ENCODE assay signal across 11 cellular contexts in the genomic region with DNA sequence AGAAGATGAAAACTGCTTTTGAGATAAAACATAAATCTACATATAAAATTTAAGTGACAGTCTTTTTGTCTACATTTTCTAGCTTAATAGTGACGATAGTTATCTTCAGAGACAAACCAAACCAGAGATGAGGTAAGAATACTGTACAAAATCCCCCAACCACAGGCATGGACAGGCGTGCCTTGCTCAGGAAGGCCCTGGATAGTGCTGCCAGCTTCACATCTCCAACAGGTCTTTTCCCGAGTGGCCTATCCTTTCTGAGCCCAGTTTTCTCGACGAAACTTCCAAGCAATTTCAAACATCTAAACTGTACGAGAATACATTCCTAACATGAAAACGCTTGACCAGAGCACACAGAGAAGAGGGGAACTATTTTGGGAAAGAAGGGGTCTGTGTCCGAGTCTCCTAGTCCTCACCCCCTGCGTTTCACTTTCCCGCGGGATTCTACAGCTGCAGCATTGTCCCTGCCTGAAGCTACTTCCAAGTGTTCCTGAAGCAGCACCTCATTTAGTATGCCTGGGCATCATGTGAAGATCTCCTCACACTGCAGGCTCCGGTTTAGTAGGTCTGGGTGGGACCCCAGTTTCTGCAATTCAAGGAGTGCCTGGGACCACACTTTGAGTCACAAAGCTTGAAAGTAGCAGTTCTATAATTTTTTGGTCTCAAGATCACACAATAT. TPM values are rescaled to one million over a fixed set of nuclear protein-coding genes. Genes with fewer than 3 reads are reported as not detected.
DNase-seq lines count a peak whose midpoint lies in the region; ATAC-seq, FAIRE-seq and TF ChIP-seq lines count a peak whose summit lies in the region.
"Had no signal": no experiment of that assay in that cellular context is flagged by ENCODE, and none has a peak within 500 bp of the region (broad histone marks: within the 10 kb centered on the region; RNA-seq: fewer than 3 reads in every experiment).

No MANE protein-coding gene starts in this region.

- peaks cover 9 to 29% (median 11%) of the 10 kb centered on the region in 3 donors for H3K36me3 Mint-ChIP-seq in immature natural killer cell

- 0 out of 2 replicates have a peak, but pooled peaks cover 8% of the 10 kb centered on the region for H3K36me3 ChIP-seq in GM23248 (ENCODE audit: low read depth)
- peaks cover 5 to 13% of the 10 kb centered on the region in 2 experiments for H3K36me3 ChIP-seq in GM12878 (ENCODE audit: control insufficient read depth in 2 of 2, insufficient read depth in 2 of 2, low read length in 1 of 2)
- peaks cover 0 to 60% (median 11%) of the 10 kb centered on the region in 6 donors for H3K36me3 ChIP-seq in spleen

- RAD21 ChIA-PET in GM12878 (lab: Charles Lee; ENCODE audit: unreplicated experiment), result interaction anchor here (0.6 to 7.3 kb wide), 7 partner anchors 13 to 99 kb away, joined by 3 to 71 read pairs (median 4); partner anchors contain the start of gene LRRC37A3

- SMC1A ChIA-PET in GM12878 (lab: Charles Lee; ENCODE audit: uncharacterized antibody, unreplicated experiment), result interaction anchor here (1.1 to 8.9 kb wide), 8 partner anchors 10 to 31 kb away, joined by 3 to 84 read pairs (median 4); no protein-coding TSS in a partner anchor

- H3K4me3 ChIP-seq in GM23248 (peak overlapping the region; percentile 61; the same call in 1 of the 2 replicates), GM12878 (no peak overlapping the region), spleen (no peak overlapping the region)
- H3K4me3 ChIP-seq: lung had no signal

- no peaks in the 10 kb centered on the region for H3K9me3 Mint-ChIP-seq in immature natural killer cell

- H3K9me3 ChIP-seq in GM23248 (ENCODE audit: low read depth) (no peaks in the 10 kb centered on the region), GM12878 (replicated peaks; ENCODE audit: control insufficient read depth, insufficient read depth, low read length) (no peaks in the 10 kb centered on the region), spleen (no peaks in the 10 kb centered on the region)

- ATAC-seq in GM12878 (no peak), GM21576 (IDR thresholded peaks at IDR 0.05; ENCODE audit: unreplicated experiment) (no peak), HG03457 (IDR thresholded peaks at IDR 0.05; ENCODE audit: unreplicated experiment) (no peak)

- TF ChIP-seq RAD21 in GM12878 (IDR thresholded peaks at IDR 0.05; ENCODE audit: insufficient read depth, low read depth, low read length), result no peak

- peak; percentile 20 for DNase-seq in GM23248
- DNase-seq in GM12878 (ENCODE audit: low read depth, low spot score), result no peak
- no peak for DNase-seq in immature natural killer cell
- DNase-seq in spleen, result no peak
- no peak for DNase-seq in NCI-H187 treated with DMSO at 0.1 percent for 48 hours (lab: John Stamatoyannopoulos, UW)
- no peak for DNase-seq in substantia nigra (lab: John Stamatoyannopoulos, UW)
- DNase-seq: amniotic stem cell, SIG-M5 had no signal

- H2AFZ ChIP-seq in GM23248 (no peak overlapping the region), GM12878 (ENCODE audit: control insufficient read depth, low read depth, low read length) (no peak overlapping the region)

- peak overlapping the region; percentile 17 to 83 (median 78) for H3K27ac Mint-ChIP-seq in immature natural killer cell

- TF ChIP-seq CTCF in GM12878 (IDR thresholded peaks at IDR 0.05 in 2 of 3, conservative IDR thresholded peaks at IDR 0.05 in 1 of 3; ENCODE audit: control insufficient read depth in 2 of 3, extremely low read depth in 1 of 3, insufficient read depth in 1 of 3, low read depth in 3 of 3, low read length in 3 of 3), result no peak
- no peak for TF ChIP-seq CTCF in spleen (IDR thresholded peaks at IDR 0.05 in 8 of 11, conservative IDR thresholded peaks at IDR 0.05 in 3 of 11)

- in situ Hi-C loops in GM23248 (cut with MboI), result no loop called here
- in situ Hi-C loops in GM12878 (cut with MboI), result no loop called here

- H3K4me3 Mint-ChIP-seq in immature natural killer cell, result no peak overlapping the region

- no peak for FAIRE-seq in GM12878 (lab: Jason Lieb, UNC)

- no peaks in the 10 kb centered on the region for H3K9me2 ChIP-seq in GM23248 (ENCODE audit: insufficient read depth)

- no peaks in the 10 kb centered on the region for H3K27me3 ChIP-seq in GM23248 (replicated peaks; ENCODE audit: insufficient read depth)
- no peaks in the 10 kb centered on the region for H3K27me3 ChIP-seq in GM12878 (replicated peaks in 1 of 2; ENCODE audit: control insufficient read depth in 2 of 2, insufficient read depth in 2 of 2, low read length in 1 of 2)
- H3K27me3 ChIP-seq in spleen (replicated peaks in 1 of 7), result no peaks in the 10 kb centered on the region

- peaks cover 19% of the 10 kb centered on the region; the same call in 1 of the 2 replicates for H4K20me1 ChIP-seq in GM23248 (ENCODE audit: insufficient read depth)
- H4K20me1 ChIP-seq in GM12878 (ENCODE audit: control insufficient read depth, insufficient read depth), result no peaks in the 10 kb centered on the region

- CTCF ChIA-PET in GM12878 (lab: Yijun Ruan, JAX), result interaction anchor here (0.8 to 1.6 kb wide), 6 partner anchors 9 to 44 kb away, joined by 3 to 5 read pairs (median 4); no protein-coding TSS in a partner anchor

- no peak for TF ChIP-seq EP300 in GM12878 (IDR thresholded peaks at IDR 0.05; ENCODE audit: borderline replicate concordance in 1 of 2, control insufficient read depth in 1 of 2, low read depth in 2 of 2, low read length in 2 of 2)

- POLR2A ChIA-PET in GM12878 (lab: Charles Lee), result interaction anchor here (3.0 kb wide), 1 partner anchor 33 kb away, joined by 11 read pairs; no protein-coding TSS in a partner anchor

- H3F3A ChIP-seq in GM23248 (ENCODE audit: insufficient read depth), result peaks cover 59% of the 10 kb centered on the region

- 51 to 61% methylated on average over 11 to 12 of the region's 12 CpGs for WGBS in GM23248 (ENCODE audit: low coverage in 1 of 2, low lambda C conversion rate in 2 of 2, missing lambda C conversion rate in 2 of 2), 2 experiments
- WGBS in GM12878 (ENCODE audit: insufficient coverage, insufficient replicate concordance, low lambda C conversion rate, missing lambda C conversion rate), result 75% methylated on average over 12 of the region's 12 CpGs
- WGBS in spleen, 5 donors, result 72 to 81% (median 74%) methylated on average over 12 of the region's 12 CpGs

- H3K4me1 Mint-ChIP-seq in immature natural killer cell, result peaks cover 81 to 100% of the 10 kb centered on the region in 2 donors

- peaks cover 2 to 14% (median 5%) of the 10 kb centered on the region in 3 donors for H3K27me3 Mint-ChIP-seq in immature natural killer cell (ENCODE audit: low read depth in 3 of 3)

- no TSS peak for BruUV-seq in GM12878 (replicated peaks; lab: Mats Ljungman, UMichigan)

- H3K4me1 ChIP-seq in GM23248 (ENCODE audit: insufficient read depth) (peaks cover 67% of the 10 kb centered on the region), GM12878 (ENCODE audit: control insufficient read depth, insufficient read depth, low read length) (peaks cover 24% of the 10 kb centered on the region), spleen (peaks cover 26 to 97% (median 75%) of the 10 kb centered on the region in 6 donors)

- H3K27ac ChIP-seq in GM23248 (peak overlapping the region; percentile 83), GM12878 (ENCODE audit: control insufficient read depth, insufficient read depth) (peak overlapping the region; percentile 48; the same call in 1 of the 2 replicates), spleen (peak overlapping the region in 6 of 8 donors; percentile 4 to 61 (median 26)), substantia nigra (ENCODE audit: low read depth, low read length, poor library complexity, severe bottlenecking) (no peak overlapping the region)

- H3K79me2 ChIP-seq in GM23248 (ENCODE audit: insufficient read depth) (peaks cover 88% of the 10 kb centered on the region), GM12878 (ENCODE audit: control insufficient read depth, insufficient read depth, low read length) (peaks cover 80% of the 10 kb centered on the region)

- peak overlapping the region; percentile 74 for H3K9ac ChIP-seq in GM23248
- no peak overlapping the region for H3K9ac ChIP-seq in GM12878 (ENCODE audit: control insufficient read depth, insufficient read depth, low read length)

- intact Hi-C loops in GM12878 (cut with micrococcal nuclease; ENCODE audit: unreplicated experiment), result no loop called here
- intact Hi-C loops in spleen (cut with DNase I; ENCODE audit: low total_unique reads), result no loop called here

- peak overlapping the region; percentile 80 for H3K4me2 ChIP-seq in GM23248 (ENCODE audit: unreplicated experiment)
- H3K4me2 ChIP-seq in GM12878 (ENCODE audit: control insufficient read depth, insufficient read depth), result no peak overlapping the region

- no peak for TF ChIP-seq POLR2A in GM12878 (IDR thresholded peaks at IDR 0.05; ENCODE audit: low read depth, low read length)
- TF ChIP-seq POLR2A in spleen (IDR thresholded peaks at IDR 0.05), result no peak

TF ChIP-seq in GM12878, 131 proteins besides CTCF, POLR2A, EP300 and RAD21 (continues in another document):
- TF ChIP-seq EED (IDR thresholded peaks at IDR 0.05; ENCODE audit: low read depth), result peak; percentile 23; the same call in 1 of the 2 replicates
- TF ChIP-seq LARP7 (IDR thresholded peaks at IDR 0.05), result no peak

RNA-seq across cellular contexts. Expression of gene GNA13, which starts 37.8 kb away (rescaled TPM):
- 40.6 and 41.8 TPM in 2 replicates for total RNA-seq in GM23248 (2014; rRNA removed; shearing (Covaris generic))
- polyA plus RNA-seq in GM23248 (2016; fragmentation: Nextera tagmentation; extraction: Ambion mirVana) (17.2 and 18.5 TPM in 2 replicates), GM12878 (2011; rRNA removed) (59.7 and 85.8 TPM in 2 replicates), GM12878 (2014; fragmentation: Illumina TruSeq; extraction: Trizol) (43.3 and 56.8 TPM in 2 replicates), GM12878 (2014; fragmentation: Nextera tagmentation; extraction: Ambion mirVana) (10 to 100 TPM in 1 of 2 experiments, 1 to 10 TPM in 1; 9.8 to 10.9 TPM), GM12878 (2014; rRNA removed) (22.7 and 26.4 TPM in 2 replicates), GM12878 (2016; fragmentation: Nextera tagmentation; extraction: Ambion mirVana) (10 to 100 TPM; 31.4 to 33.6 TPM), immature natural killer cell (10 to 100 TPM; 40.0 to 58.3 (median 51.7) TPM), spleen (10 to 100 TPM; 20.5 to 37.5 (median 25.4) TPM)
- total RNA-seq in GM12878 (2013; cell fraction: nucleolus; rRNA removed), result 62.4 and 63.0 TPM in 2 replicates
- total RNA-seq in GM12878 (2014; rRNA removed) (39.3 and 45.2 TPM in 2 replicates), GM12878 (2014; rRNA removed; fragmentation: Illumina TruSeq; extraction: Trizol) (49.2 and 49.6 TPM in 2 replicates), GM12878 (2021) (40.5 and 43.5 TPM in 2 replicates), spleen (100 to 1,000 TPM in 3 of 7 donors, 10 to 100 TPM in 4; 69.5 to 125 (median 84.5) TPM)
- 20.1 TPM for polyA plus RNA-seq in GM12878 (2011; ENCODE audit: low read depth)
- 21.1 and 27.1 TPM in 2 replicates for polyA plus RNA-seq in GM12878 (2011; cell fraction: cytosol; rRNA removed)
- 17.5 and 21.7 TPM in 2 replicates for polyA plus RNA-seq in GM12878 (2011; cell fraction: nucleus; rRNA removed)
- 30.6 and 42.6 TPM in 2 replicates for polyA plus RNA-seq in GM12878 (2012)
- 62.3 and 96.0 TPM in 2 replicates for polyA minus RNA-seq in GM12878 (2011; rRNA and poly(A)+ RNA removed)
- polyA minus RNA-seq in GM12878 (2011; cell fraction: cytosol; rRNA and poly(A)+ RNA removed), result 26.6 and 28.0 TPM in 2 replicates
- 15.1 and 23.2 TPM in 2 replicates for polyA minus RNA-seq in GM12878 (2011; cell fraction: nucleus; rRNA and poly(A)+ RNA removed)
